16 cellular contexts compared by ENCODE assay signal in the genomic region with DNA sequence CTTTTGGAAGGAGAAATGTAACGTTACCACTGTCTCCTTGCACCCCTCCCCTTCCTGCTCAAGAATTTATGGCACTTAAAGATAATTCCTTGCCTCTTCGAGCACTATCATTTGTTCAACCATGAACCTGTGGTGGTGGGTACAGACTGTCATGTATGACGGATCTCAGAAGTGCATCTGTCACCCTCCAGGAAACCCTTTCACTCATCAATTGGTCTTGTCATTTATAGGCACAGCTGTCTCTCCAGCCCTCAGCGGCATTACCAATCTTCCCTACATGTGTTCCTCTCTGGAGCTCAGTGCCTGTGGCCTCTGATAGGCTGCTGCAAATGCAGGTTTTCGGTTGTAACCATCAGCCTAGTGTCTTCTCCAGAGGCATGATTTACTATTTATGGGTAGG. TPM values are rescaled to one million over a fixed set of nuclear protein-coding genes. Genes with fewer than 3 reads are reported as not detected.
DNase-seq lines count a peak whose midpoint lies in the region; ATAC-seq and TF ChIP-seq lines count a peak whose summit lies in the region.
"Had no signal": no experiment of that assay in that cellular context is flagged by ENCODE, and none has a peak within 500 bp of the region (broad histone marks: within the 10 kb centered on the region; RNA-seq: fewer than 3 reads in every experiment).

No MANE protein-coding gene starts in this region.

- H3K4me3 Mint-ChIP-seq in natural killer cell = no peak overlapping the region
- H3K4me3 Mint-ChIP-seq: CD14-positive monocyte; CD8-positive, alpha-beta T cell had no signal

- intact Hi-C loops in dorsolateral prefrontal cortex (cut with DNase I) = no loop called here
- intact Hi-C loops in natural killer cell (cut with micrococcal nuclease) = no loop called here

- H3K27ac Mint-ChIP-seq in natural killer cell = no peak overlapping the region
- H3K27ac Mint-ChIP-seq: CD14-positive monocyte; CD8-positive, alpha-beta T cell had no signal

- H3K4me1 Mint-ChIP-seq in natural killer cell = no peaks in the 10 kb centered on the region
- H3K4me1 Mint-ChIP-seq: CD14-positive monocyte had no signal

- H3K4me3 ChIP-seq in dorsolateral prefrontal cortex = peak overlapping the region in 2 of 59 donors; percentile 9 to 12
- H3K4me3 ChIP-seq: HAP-1 had no signal

- H3K27me3 ChIP-seq in dorsolateral prefrontal cortex = no peaks in the 10 kb centered on the region

- H3K27ac ChIP-seq in dorsolateral prefrontal cortex (peak overlapping the region in 33 of 59 donors; percentile 0 to 73 (median 36)), temporal lobe (ENCODE audit: low read depth, low read length) (peak overlapping the region; percentile 33)
- H3K27ac ChIP-seq: 22Rv1 had no signal

- no peak for ATAC-seq in natural killer cell
- ATAC-seq: CD8-positive, alpha-beta T cell had no signal

- peak; percentile 41 for DNase-seq in NCI-H146 (lab: John Stamatoyannopoulos, UW)
- no peak for DNase-seq in NCI-H146 treated with DMSO at 0.1 percent for 48 hours (lab: John Stamatoyannopoulos, UW; ENCODE audit: unreplicated experiment)
- DNase-seq in NCI-H2171 (lab: John Stamatoyannopoulos, UW) = peak; percentile 26
- DNase-seq in dorsolateral prefrontal cortex = no peak
- DNase-seq in natural killer cell = no peak
- no peak for DNase-seq in NCI-H1092 treated with DMSO at 0.1 percent for 48 hours (lab: John Stamatoyannopoulos, UW)
- DNase-seq in SIG-M5 (lab: John Stamatoyannopoulos, UW) = no peak
- DNase-seq: Caco-2; CD8-positive, alpha-beta T cell had no signal

- peaks cover 22 to 35% of the 10 kb centered on the region in 2 donors for H3K9me3 Mint-ChIP-seq in natural killer cell

- no peak for TF ChIP-seq CTCF in dorsolateral prefrontal cortex (IDR thresholded peaks at IDR 0.05 in 54 of 56, conservative IDR thresholded peaks at IDR 0.05 in 2 of 56; ENCODE audit: low read depth in 1 of 56, partially characterized antibody in 56 of 56)
- TF ChIP-seq CTCF in natural killer cell (IDR thresholded peaks at IDR 0.05) = no peak

- H3K36me3 Mint-ChIP-seq in natural killer cell = no peaks in the 10 kb centered on the region
- H3K36me3 Mint-ChIP-seq: CD14-positive monocyte; CD8-positive, alpha-beta T cell had no signal

- no peaks in the 10 kb centered on the region for H3K27me3 Mint-ChIP-seq in natural killer cell (ENCODE audit: low read depth in 2 of 2)

RNA-seq across cellular contexts. Expression of gene CNTNAP4, which starts 15.0 kb away (rescaled TPM):
- 100 to 1,000 TPM in 20 of 120 experiments, 10 to 100 TPM in 100; 29.2 to 202 (median 70.7) TPM for total RNA-seq in dorsolateral prefrontal cortex
- 29.5 TPM for total RNA-seq in temporal lobe
- not detected for total RNA-seq in natural killer cell
- total RNA-seq: A673; Caco-2; CD8-positive, alpha-beta T cell; H1; HT-29 had no signal

Comparison
In these comparisons a context has a peak if more than half of its experiments do, and no peak if none do; other contexts are left out.
1. DNase-seq: peak in NCI-H146 (single experiment) and NCI-H2171 (single experiment); none in NCI-H146 treated with DMSO at 0.1 percent for 48 hours (single experiment), dorsolateral prefrontal cortex (0 of 10), natural killer cell (single experiment), NCI-H1092 treated with DMSO at 0.1 percent for 48 hours (single experiment) and SIG-M5 (single experiment).
2. RNA of gene CNTNAP4, which starts 15.0 kb away (total RNA-seq): 29.2 to 202 TPM in dorsolateral prefrontal cortex and 29.5 TPM in temporal lobe (single experiment); not detected in natural killer cell; every median in the first group is over 10 times any median in the second.